1 cellular context compared by ENCODE assay signal in the genomic region with DNA sequence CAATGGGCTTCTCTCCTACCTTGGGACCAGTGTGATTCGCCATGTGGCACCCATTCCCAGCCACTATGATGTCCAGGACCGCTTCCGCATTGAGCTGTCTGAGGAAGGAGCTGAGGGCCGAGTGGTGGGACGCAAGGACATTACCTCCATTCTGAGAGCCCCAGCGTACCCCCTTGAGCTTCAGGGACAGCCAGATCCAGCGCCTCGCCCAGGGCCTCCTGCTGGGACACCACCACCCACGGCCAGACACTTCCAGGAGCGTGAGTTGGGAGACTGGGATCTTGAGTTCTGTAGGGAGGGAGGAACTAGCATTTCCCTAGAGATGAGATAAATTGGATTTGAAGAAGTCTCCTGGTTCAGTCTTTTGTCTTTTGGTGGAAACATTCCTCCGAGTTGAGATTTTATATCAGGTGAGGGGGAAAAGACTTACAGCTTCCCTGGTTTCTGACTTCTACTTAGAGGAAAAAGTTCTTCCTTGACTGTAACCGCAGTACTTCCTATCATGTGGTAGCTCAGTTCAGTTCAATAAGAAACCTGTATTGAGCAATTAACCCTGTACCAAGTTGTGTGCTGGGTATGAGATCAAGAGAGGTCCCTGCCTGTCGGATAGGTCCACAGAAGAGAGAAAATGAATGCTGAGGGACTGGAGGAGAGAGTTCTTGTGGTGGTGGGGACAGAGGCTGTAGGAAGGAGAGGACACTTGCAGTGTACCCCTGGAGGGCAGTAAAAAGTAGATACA.
TF ChIP-seq lines count a peak whose summit lies in the region.

No MANE protein-coding gene starts in this region.

TF ChIP-seq in GM23338, 12 proteins besides CTCF, POLR2A, EP300 and RAD21:
- TF ChIP-seq CREB1 (CRISPR knock-in tag; IDR thresholded peaks at IDR 0.05; ENCODE audit: low read depth) (no peak), EZH2phosphoT487 (IDR thresholded peaks at IDR 0.05; ENCODE audit: unreplicated experiment) (no peak), NANOG (IDR thresholded peaks at IDR 0.05; ENCODE audit: borderline replicate concordance) (no peak), STAT1 (IDR thresholded peaks at IDR 0.05; ENCODE audit: unreplicated experiment) (no peak), ZNF114 (CRISPR knock-in tag; IDR thresholded peaks at IDR 0.05) (no peak), POLR2AphosphoS5 (IDR thresholded peaks at IDR 0.05; ENCODE audit: low read depth) (no peak), EZH2 (IDR thresholded peaks at IDR 0.05; ENCODE audit: low read depth, unreplicated experiment) (no peak)
- TF ChIP-seq, protein P1, sequence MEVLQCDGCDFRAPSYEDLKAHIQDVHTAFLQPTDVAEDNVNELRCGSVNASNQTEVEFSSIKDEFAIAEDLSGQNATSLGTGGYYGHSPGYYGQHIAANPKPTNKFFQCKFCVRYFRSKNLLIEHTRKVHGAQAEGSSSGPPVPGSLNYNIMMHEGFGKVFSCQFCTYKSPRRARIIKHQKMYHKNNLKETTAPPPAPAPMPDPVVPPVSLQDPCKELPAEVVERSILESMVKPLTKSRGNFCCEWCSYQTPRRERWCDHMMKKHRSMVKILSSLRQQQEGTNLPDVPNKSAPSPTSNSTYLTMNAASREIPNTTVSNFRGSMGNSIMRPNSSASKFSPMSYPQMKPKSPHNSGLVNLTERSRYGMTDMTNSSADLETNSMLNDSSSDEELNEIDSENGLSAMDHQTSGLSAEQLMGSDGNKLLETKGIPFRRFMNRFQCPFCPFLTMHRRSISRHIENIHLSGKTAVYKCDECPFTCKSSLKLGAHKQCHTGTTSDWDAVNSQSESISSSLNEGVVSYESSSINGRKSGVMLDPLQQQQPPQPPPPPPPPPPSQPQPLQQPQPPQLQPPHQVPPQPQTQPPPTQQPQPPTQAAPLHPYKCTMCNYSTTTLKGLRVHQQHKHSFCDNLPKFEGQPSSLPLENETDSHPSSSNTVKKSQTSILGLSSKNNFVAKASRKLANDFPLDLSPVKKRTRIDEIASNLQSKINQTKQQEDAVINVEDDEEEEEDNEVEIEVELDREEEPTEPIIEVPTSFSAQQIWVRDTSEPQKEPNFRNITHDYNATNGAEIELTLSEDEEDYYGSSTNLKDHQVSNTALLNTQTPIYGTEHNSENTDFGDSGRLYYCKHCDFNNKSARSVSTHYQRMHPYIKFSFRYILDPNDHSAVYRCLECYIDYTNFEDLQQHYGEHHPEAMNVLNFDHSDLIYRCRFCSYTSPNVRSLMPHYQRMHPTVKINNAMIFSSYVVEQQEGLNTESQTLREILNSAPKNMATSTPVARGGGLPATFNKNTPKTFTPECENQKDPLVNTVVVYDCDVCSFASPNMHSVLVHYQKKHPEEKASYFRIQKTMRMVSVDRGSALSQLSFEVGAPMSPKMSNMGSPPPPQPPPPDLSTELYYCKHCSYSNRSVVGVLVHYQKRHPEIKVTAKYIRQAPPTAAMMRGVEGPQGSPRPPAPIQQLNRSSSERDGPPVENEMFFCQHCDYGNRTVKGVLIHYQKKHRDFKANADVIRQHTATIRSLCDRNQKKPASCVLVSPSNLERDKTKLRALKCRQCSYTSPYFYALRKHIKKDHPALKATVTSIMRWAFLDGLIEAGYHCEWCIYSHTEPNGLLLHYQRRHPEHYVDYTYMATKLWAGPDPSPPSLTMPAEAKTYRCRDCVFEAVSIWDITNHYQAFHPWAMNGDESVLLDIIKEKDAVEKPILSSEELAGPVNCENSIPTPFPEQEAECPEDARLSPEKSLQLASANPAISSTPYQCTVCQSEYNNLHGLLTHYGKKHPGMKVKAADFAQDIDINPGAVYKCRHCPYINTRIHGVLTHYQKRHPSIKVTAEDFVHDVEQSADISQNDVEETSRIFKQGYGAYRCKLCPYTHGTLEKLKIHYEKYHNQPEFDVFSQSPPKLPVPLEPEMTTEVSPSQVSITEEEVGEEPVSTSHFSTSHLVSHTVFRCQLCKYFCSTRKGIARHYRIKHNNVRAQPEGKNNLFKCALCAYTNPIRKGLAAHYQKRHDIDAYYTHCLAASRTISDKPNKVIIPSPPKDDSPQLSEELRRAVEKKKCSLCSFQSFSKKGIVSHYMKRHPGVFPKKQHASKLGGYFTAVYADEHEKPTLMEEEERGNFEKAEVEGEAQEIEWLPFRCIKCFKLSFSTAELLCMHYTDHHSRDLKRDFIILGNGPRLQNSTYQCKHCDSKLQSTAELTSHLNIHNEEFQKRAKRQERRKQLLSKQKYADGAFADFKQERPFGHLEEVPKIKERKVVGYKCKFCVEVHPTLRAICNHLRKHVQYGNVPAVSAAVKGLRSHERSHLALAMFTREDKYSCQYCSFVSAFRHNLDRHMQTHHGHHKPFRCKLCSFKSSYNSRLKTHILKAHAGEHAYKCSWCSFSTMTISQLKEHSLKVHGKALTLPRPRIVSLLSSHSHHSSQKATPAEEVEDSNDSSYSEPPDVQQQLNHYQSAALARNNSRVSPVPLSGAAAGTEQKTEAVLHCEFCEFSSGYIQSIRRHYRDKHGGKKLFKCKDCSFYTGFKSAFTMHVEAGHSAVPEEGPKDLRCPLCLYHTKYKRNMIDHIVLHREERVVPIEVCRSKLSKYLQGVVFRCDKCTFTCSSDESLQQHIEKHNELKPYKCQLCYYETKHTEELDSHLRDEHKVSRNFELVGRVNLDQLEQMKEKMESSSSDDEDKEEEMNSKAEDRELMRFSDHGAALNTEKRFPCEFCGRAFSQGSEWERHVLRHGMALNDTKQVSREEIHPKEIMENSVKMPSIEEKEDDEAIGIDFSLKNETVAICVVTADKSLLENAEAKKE (CRISPR knock-in tag; IDR thresholded peaks at IDR 0.05), result no peak
- TF ChIP-seq, protein P2, sequence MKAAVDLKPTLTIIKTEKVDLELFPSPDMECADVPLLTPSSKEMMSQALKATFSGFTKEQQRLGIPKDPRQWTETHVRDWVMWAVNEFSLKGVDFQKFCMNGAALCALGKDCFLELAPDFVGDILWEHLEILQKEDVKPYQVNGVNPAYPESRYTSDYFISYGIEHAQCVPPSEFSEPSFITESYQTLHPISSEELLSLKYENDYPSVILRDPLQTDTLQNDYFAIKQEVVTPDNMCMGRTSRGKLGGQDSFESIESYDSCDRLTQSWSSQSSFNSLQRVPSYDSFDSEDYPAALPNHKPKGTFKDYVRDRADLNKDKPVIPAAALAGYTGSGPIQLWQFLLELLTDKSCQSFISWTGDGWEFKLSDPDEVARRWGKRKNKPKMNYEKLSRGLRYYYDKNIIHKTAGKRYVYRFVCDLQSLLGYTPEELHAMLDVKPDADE (IDR thresholded peaks at IDR 0.05), result no peak
- TF ChIP-seq, protein P3, sequence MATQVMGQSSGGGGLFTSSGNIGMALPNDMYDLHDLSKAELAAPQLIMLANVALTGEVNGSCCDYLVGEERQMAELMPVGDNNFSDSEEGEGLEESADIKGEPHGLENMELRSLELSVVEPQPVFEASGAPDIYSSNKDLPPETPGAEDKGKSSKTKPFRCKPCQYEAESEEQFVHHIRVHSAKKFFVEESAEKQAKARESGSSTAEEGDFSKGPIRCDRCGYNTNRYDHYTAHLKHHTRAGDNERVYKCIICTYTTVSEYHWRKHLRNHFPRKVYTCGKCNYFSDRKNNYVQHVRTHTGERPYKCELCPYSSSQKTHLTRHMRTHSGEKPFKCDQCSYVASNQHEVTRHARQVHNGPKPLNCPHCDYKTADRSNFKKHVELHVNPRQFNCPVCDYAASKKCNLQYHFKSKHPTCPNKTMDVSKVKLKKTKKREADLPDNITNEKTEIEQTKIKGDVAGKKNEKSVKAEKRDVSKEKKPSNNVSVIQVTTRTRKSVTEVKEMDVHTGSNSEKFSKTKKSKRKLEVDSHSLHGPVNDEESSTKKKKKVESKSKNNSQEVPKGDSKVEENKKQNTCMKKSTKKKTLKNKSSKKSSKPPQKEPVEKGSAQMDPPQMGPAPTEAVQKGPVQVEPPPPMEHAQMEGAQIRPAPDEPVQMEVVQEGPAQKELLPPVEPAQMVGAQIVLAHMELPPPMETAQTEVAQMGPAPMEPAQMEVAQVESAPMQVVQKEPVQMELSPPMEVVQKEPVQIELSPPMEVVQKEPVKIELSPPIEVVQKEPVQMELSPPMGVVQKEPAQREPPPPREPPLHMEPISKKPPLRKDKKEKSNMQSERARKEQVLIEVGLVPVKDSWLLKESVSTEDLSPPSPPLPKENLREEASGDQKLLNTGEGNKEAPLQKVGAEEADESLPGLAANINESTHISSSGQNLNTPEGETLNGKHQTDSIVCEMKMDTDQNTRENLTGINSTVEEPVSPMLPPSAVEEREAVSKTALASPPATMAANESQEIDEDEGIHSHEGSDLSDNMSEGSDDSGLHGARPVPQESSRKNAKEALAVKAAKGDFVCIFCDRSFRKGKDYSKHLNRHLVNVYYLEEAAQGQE (IDR thresholded peaks at IDR 0.05; ENCODE audit: unreplicated experiment), result no peak
TF ChIP-seq in GM23338: peak in this region for 0.
